In genomic region chr5:148776780-148777179, GRCh38 we compare ENCODE assay signal across 12 cellular contexts. TPM values are rescaled to one million over a fixed set of nuclear protein-coding genes. Genes with fewer than 3 reads are reported as not detected.
DNase-seq lines count a peak whose midpoint lies in the region; ATAC-seq and TF ChIP-seq lines count a peak whose summit lies in the region.
"Had no signal": no experiment of that assay in that cellular context is flagged by ENCODE, and none has a peak within 500 bp of the region (broad histone marks: within the 10 kb centered on the region; RNA-seq: fewer than 3 reads in every experiment).

No MANE protein-coding gene starts in this region.

- H3K36me3 Mint-ChIP-seq in activated B cell treated with CpG ODN at 0.5 μM for 24 hours (ENCODE audit: low read depth) (no peaks in the 10 kb centered on the region), endothelial cell (ENCODE audit: low read depth, unreplicated experiment) (no peaks in the 10 kb centered on the region)
- H3K36me3 Mint-ChIP-seq: activated naive CD4-positive, alpha-beta T cell treated with anti-CD3 and anti-CD28 coated beads, Interleukin-2, amount 50 U/mL, for 24 hours had no signal

- peaks cover 2% of the 10 kb centered on the region for H3K27me3 Mint-ChIP-seq in activated B cell treated with CpG ODN at 0.5 μM for 24 hours
- H3K27me3 Mint-ChIP-seq in endothelial cell (ENCODE audit: unreplicated experiment): peaks cover 2% of the 10 kb centered on the region

- ATAC-seq in activated B cell treated with CpG ODN at 0.5 μM for 24 hours (ENCODE audit: low read depth): peak; percentile 54

- no peaks in the 10 kb centered on the region for H3K9me3 Mint-ChIP-seq in activated B cell treated with CpG ODN at 0.5 μM for 24 hours
- H3K9me3 Mint-ChIP-seq in endothelial cell (ENCODE audit: unreplicated experiment): no peaks in the 10 kb centered on the region
- H3K9me3 Mint-ChIP-seq: activated naive CD4-positive, alpha-beta T cell treated with anti-CD3 and anti-CD28 coated beads, Interleukin-2, amount 50 U/mL, for 24 hours had no signal

- CTCF ChIA-PET in activated B cell treated with CpG ODN at 0.5 μM for 24 hours (lab: Charles Lee): no interaction called here

- in situ Hi-C loops in ACHN (cut with HindIII; ENCODE audit: low pct_ligation_motif_present, low pct_unique_long_range_greater_than_20kb, low sequenced_read_pairs): no loop called here

- H3K27ac Mint-ChIP-seq in activated B cell treated with CpG ODN at 0.5 μM for 24 hours (no peak overlapping the region), endothelial cell (ENCODE audit: unreplicated experiment) (no peak overlapping the region)
- H3K27ac Mint-ChIP-seq: activated naive CD4-positive, alpha-beta T cell treated with anti-CD3 and anti-CD28 coated beads, Interleukin-2, amount 50 U/mL, for 24 hours had no signal

- intact Hi-C loops in activated B cell treated with CpG ODN at 0.5 μM for 24 hours (cut with micrococcal nuclease): no loop called here

- no peak overlapping the region for H3K4me3 Mint-ChIP-seq in activated B cell treated with CpG ODN at 0.5 μM for 24 hours
- no peak overlapping the region for H3K4me3 Mint-ChIP-seq in endothelial cell (ENCODE audit: unreplicated experiment)
- H3K4me3 Mint-ChIP-seq: activated naive CD4-positive, alpha-beta T cell treated with anti-CD3 and anti-CD28 coated beads, Interleukin-2, amount 50 U/mL, for 24 hours had no signal

- no peak for TF ChIP-seq CTCF in activated B cell treated with CpG ODN at 0.5 μM for 24 hours (IDR thresholded peaks at IDR 0.05)
- TF ChIP-seq CTCF in endothelial cell (IDR thresholded peaks at IDR 0.05; ENCODE audit: unreplicated experiment): no peak

- DNase-seq in ACHN (peak; percentile 76), GOT3 (lab: John Stamatoyannopoulos, UW) (peak; percentile 15), activated B cell treated with CpG ODN at 0.5 μM for 24 hours (no peak), islet precursor cell (peak; percentile 91), NCI-H2081 treated with DMSO at 0.1 percent for 48 hours (lab: John Stamatoyannopoulos, UW) (no peak), NCI-H345 treated with DMSO at 0.1 percent for 48 hours (lab: John Stamatoyannopoulos, UW; ENCODE audit: unreplicated experiment) (no peak), endothelial cell (ENCODE audit: low spot score) (no peak), NCI-H526 (lab: John Stamatoyannopoulos, UW) (no peak)
- DNase-seq: GF-D8, H7, spleen had no signal

- POLR2A ChIA-PET in activated B cell treated with CpG ODN at 0.5 μM for 24 hours (lab: Charles Lee): no interaction called here

- H3K4me1 Mint-ChIP-seq in activated B cell treated with CpG ODN at 0.5 μM for 24 hours (peaks cover 14% of the 10 kb centered on the region), endothelial cell (ENCODE audit: unreplicated experiment) (no peaks in the 10 kb centered on the region)
- H3K4me1 Mint-ChIP-seq: activated naive CD4-positive, alpha-beta T cell treated with anti-CD3 and anti-CD28 coated beads, Interleukin-2, amount 50 U/mL, for 24 hours had no signal

RNA-seq across cellular contexts. Expression of gene ADRB2, which starts 49.6 kb away (rescaled TPM):
- 3.2 TPM in 2 replicates for total RNA-seq in activated B cell treated with CpG ODN at 0.5 μM for 24 hours
- 0.36 TPM for total RNA-seq in endothelial cell (ENCODE audit: unreplicated experiment)

Comparison
In these comparisons a context has a peak if more than half of its experiments do, and no peak if none do; other contexts are left out.
1. DNase-seq: peak in ACHN (single experiment), GOT3 (single experiment) and islet precursor cell (single experiment); none in activated B cell treated with CpG ODN at 0.5 μM for 24 hours (single experiment), NCI-H2081 treated with DMSO at 0.1 percent for 48 hours (single experiment), NCI-H345 treated with DMSO at 0.1 percent for 48 hours (single experiment), endothelial cell (single experiment) and NCI-H526 (0 of 2).